ENCODE assay signal across 24 cellular contexts in genomic region chr20:4913147-4913546, GRCh38.
"Had no signal": no experiment of that assay in that cellular context is flagged by ENCODE, and none has a peak within 500 bp of the region (broad histone marks: within the 10 kb centered on the region; RNA-seq: fewer than 3 reads in every experiment).

No MANE protein-coding gene starts in this region.

- H3K9me3 Mint-ChIP-seq: activated B cell treated with CpG ODN at 0.5 μM for 24 hours; activated CD4-positive, alpha-beta T cell treated with anti-CD3 and anti-CD28 coated beads, Interleukin-2, amount 10 ng/mL, durations not matched to agents 24 days and 14 days; activated naive CD4-positive, alpha-beta T cell treated with anti-CD3 and anti-CD28 coated beads for 36 hours; activated T-helper 17 cell treated with anti-CD3 and anti-CD28 coated beads, Interleukin-2, amount 50 U/mL, for 72 hours; T-helper 1 cell treated with Interleukin-12 subunit alpha and Interleukin-12 subunit beta and Interleukin-4 antibody, amounts not matched to agents 30 μg/mL and 1 μg/mL, for 36 hours had no signal

- H3K27ac ChIP-seq: Peyer's patch had no signal

- H3K9me3 ChIP-seq: adrenal gland, Peyer's patch had no signal

- H3K27ac Mint-ChIP-seq: activated B cell treated with CpG ODN at 0.5 μM for 24 hours; activated CD4-positive, alpha-beta T cell treated with anti-CD3 and anti-CD28 coated beads, Interleukin-2, amount 10 ng/mL, durations not matched to agents 24 days and 14 days; activated naive CD4-positive, alpha-beta T cell treated with anti-CD3 and anti-CD28 coated beads for 36 hours; activated naive CD8-positive, alpha-beta T cell; activated T-helper 17 cell treated with anti-CD3 and anti-CD28 coated beads, Interleukin-2, amount 50 U/mL, for 72 hours; T-helper 1 cell treated with Interleukin-12 subunit alpha and Interleukin-12 subunit beta and Interleukin-4 antibody, amounts not matched to agents 30 μg/mL and 1 μg/mL, for 36 hours had no signal

- H3K4me1 ChIP-seq: Peyer's patch had no signal

- H3K4me3 ChIP-seq: adrenal gland, Peyer's patch had no signal

- H3K27me3 Mint-ChIP-seq: activated B cell treated with CpG ODN at 0.5 μM for 24 hours; activated CD4-positive, alpha-beta T cell treated with anti-CD3 and anti-CD28 coated beads, Interleukin-2, amount 10 ng/mL, durations not matched to agents 24 days and 14 days; activated naive CD8-positive, alpha-beta T cell; activated T-helper 17 cell treated with anti-CD3 and anti-CD28 coated beads, Interleukin-2, amount 50 U/mL, for 72 hours had no signal

- H3K27me3 ChIP-seq: adrenal gland, Peyer's patch had no signal

- DNase-seq: activated B cell treated with CpG ODN at 0.5 μM for 24 hours; activated CD4-positive, alpha-beta T cell treated with anti-CD3 and anti-CD28 coated beads for 1 hour; activated CD4-positive, alpha-beta T cell treated with anti-CD3 and anti-CD28 coated beads, Interleukin-2, amount 10 ng/mL, durations not matched to agents 24 days and 14 days; activated CD4-positive, alpha-beta T cell treated with anti-CD3 and anti-CD28 coated beads, Interleukin-2, amount 50 U/mL, for 48 hours; activated gamma-delta T cell; activated naive CD4-positive, alpha-beta T cell treated with anti-CD3 and anti-CD28 coated beads for 36 hours; activated T-cell treated with anti-CD3 and anti-CD28 coated beads for 4 hours; activated T-cell treated with anti-CD3 and anti-CD28 coated beads, Interleukin-2, amount 50 U/mL, for 48 hours; adrenal gland; anterior cingulate cortex; cerebellar nuclear complex; Karpas-422; MM.1S; NCI-H1105 treated with DMSO at 0.1 percent for 48 hours; NCI-H1436 treated with DMSO at 0.1 percent for 48 hours; NCI-H187; NCI-H2081; NCI-H446; NCI-H524; Peyer's patch; SHP77 had no signal

- H3K4me3 Mint-ChIP-seq: activated B cell treated with CpG ODN at 0.5 μM for 24 hours; activated CD4-positive, alpha-beta T cell treated with anti-CD3 and anti-CD28 coated beads, Interleukin-2, amount 10 ng/mL, durations not matched to agents 24 days and 14 days; activated naive CD4-positive, alpha-beta T cell treated with anti-CD3 and anti-CD28 coated beads for 36 hours; activated naive CD8-positive, alpha-beta T cell; activated T-helper 17 cell treated with anti-CD3 and anti-CD28 coated beads, Interleukin-2, amount 50 U/mL, for 72 hours; T-helper 1 cell treated with Interleukin-12 subunit alpha and Interleukin-12 subunit beta and Interleukin-4 antibody, amounts not matched to agents 30 μg/mL and 1 μg/mL, for 36 hours had no signal
